Comparison of ENCODE assay signal across 12 cellular contexts in genomic region chr15:34650177-34650576, GRCh38.
DNase-seq lines count a peak whose midpoint lies in the region; ATAC-seq, FAIRE-seq and TF ChIP-seq lines count a peak whose summit lies in the region.
"Had no signal": no experiment of that assay in that cellular context is flagged by ENCODE, and none has a peak within 500 bp of the region (broad histone marks: within the 10 kb centered on the region; RNA-seq: fewer than 3 reads in every experiment).

No MANE protein-coding gene starts in this region.

- peak; percentile 43 for FAIRE-seq in GM12891 (lab: Jason Lieb, UNC)

- no peaks in the 10 kb centered on the region for H3K36me3 Mint-ChIP-seq in activated T-helper 17 cell treated with anti-CD3 and anti-CD28 coated beads, Interleukin-2, amount 50 U/mL, for 72 hours (ENCODE audit: low read depth)
- H3K36me3 Mint-ChIP-seq in osteocyte (ENCODE audit: unreplicated experiment) = no peaks in the 10 kb centered on the region

- no peaks in the 10 kb centered on the region for H3K27me3 ChIP-seq in neuronal stem cell (ENCODE audit: control insufficient read depth in 3 of 3, insufficient read depth in 3 of 3, low read depth in 1 of 3, low read length in 3 of 3)

- no peak overlapping the region for H3K4ac ChIP-seq in neuronal stem cell (ENCODE audit: low read length)

- no peak overlapping the region for H3K9ac ChIP-seq in neuronal stem cell (ENCODE audit: low read depth, low read length, poor library complexity)

- no peak overlapping the region for H3K4me2 ChIP-seq in neuronal stem cell (ENCODE audit: insufficient read depth, low read length, poor library complexity, severe bottlenecking)

- H3K4me3 ChIP-seq in neuronal stem cell (ENCODE audit: low read length in 2 of 2) = no peak overlapping the region

- no peak overlapping the region for H3K4me3 Mint-ChIP-seq in activated T-helper 17 cell treated with anti-CD3 and anti-CD28 coated beads, Interleukin-2, amount 50 U/mL, for 72 hours
- no peak overlapping the region for H3K4me3 Mint-ChIP-seq in osteocyte (ENCODE audit: unreplicated experiment)

- H3K9me3 ChIP-seq in neuronal stem cell (replicated peaks in 1 of 2; ENCODE audit: control insufficient read depth in 2 of 2, insufficient read depth in 1 of 2, low read depth in 1 of 2, low read length in 2 of 2) = no peaks in the 10 kb centered on the region

- H2BK12ac ChIP-seq in neuronal stem cell (ENCODE audit: low read length) = no peak overlapping the region

- H3K4me1 ChIP-seq in neuronal stem cell (ENCODE audit: control insufficient read depth in 2 of 2, insufficient read depth in 1 of 2, low read depth in 1 of 2, low read length in 2 of 2) = no peaks in the 10 kb centered on the region

- no peaks in the 10 kb centered on the region for H3K9me3 Mint-ChIP-seq in activated T-helper 17 cell treated with anti-CD3 and anti-CD28 coated beads, Interleukin-2, amount 50 U/mL, for 72 hours
- H3K9me3 Mint-ChIP-seq in osteocyte (ENCODE audit: unreplicated experiment) = no peaks in the 10 kb centered on the region

- no peak overlapping the region for H2BK120ac ChIP-seq in neuronal stem cell (ENCODE audit: low read depth, low read length)

- H4K91ac ChIP-seq in neuronal stem cell (ENCODE audit: low read depth, low read length, poor library complexity) = no peak overlapping the region

- H2BK15ac ChIP-seq in neuronal stem cell (ENCODE audit: low read length) = no peak overlapping the region

- peaks cover 6% of the 10 kb centered on the region for H3K27me3 Mint-ChIP-seq in activated T-helper 17 cell treated with anti-CD3 and anti-CD28 coated beads, Interleukin-2, amount 50 U/mL, for 72 hours
- H3K27me3 Mint-ChIP-seq in osteocyte (ENCODE audit: unreplicated experiment) = peaks cover 2% of the 10 kb centered on the region
- H3K27me3 Mint-ChIP-seq: progenitor cell of endocrine pancreas had no signal

- H2AFZ ChIP-seq in neuronal stem cell (ENCODE audit: low read length) = no peak overlapping the region

- no peak overlapping the region for H4K8ac ChIP-seq in neuronal stem cell (ENCODE audit: low read depth, low read length)

- no peak overlapping the region for H2BK5ac ChIP-seq in neuronal stem cell (ENCODE audit: low read length)

- no peak overlapping the region for H2AK5ac ChIP-seq in neuronal stem cell (ENCODE audit: low read depth, low read length)

- no peaks in the 10 kb centered on the region for H3K36me3 ChIP-seq in neuronal stem cell (replicated peaks in 1 of 2; ENCODE audit: control insufficient read depth in 2 of 2, insufficient read depth in 2 of 2, low read length in 2 of 2)

- no peak for TF ChIP-seq CTCF in osteocyte (IDR thresholded peaks at IDR 0.05)

- no peak overlapping the region for H3K14ac ChIP-seq in neuronal stem cell (ENCODE audit: low read length)

- no peak overlapping the region for H3K27ac Mint-ChIP-seq in activated T-helper 17 cell treated with anti-CD3 and anti-CD28 coated beads, Interleukin-2, amount 50 U/mL, for 72 hours
- H3K27ac Mint-ChIP-seq in osteocyte (ENCODE audit: unreplicated experiment) = peak overlapping the region; percentile 3
- H3K27ac Mint-ChIP-seq: progenitor cell of endocrine pancreas had no signal

- TF ChIP-seq POLR2A in GM12891 (IDR thresholded peaks at IDR 0.05; ENCODE audit: low read depth, low read length) = no peak

- no peak overlapping the region for H3K27ac ChIP-seq in neuronal stem cell (replicated peaks; ENCODE audit: low read length)

- no peaks in the 10 kb centered on the region for H3K79me1 ChIP-seq in neuronal stem cell (ENCODE audit: low read depth, low read length)

- H3K4me1 Mint-ChIP-seq in activated T-helper 17 cell treated with anti-CD3 and anti-CD28 coated beads, Interleukin-2, amount 50 U/mL, for 72 hours = peaks cover 5% of the 10 kb centered on the region
- peaks cover 3% of the 10 kb centered on the region for H3K4me1 Mint-ChIP-seq in osteocyte (ENCODE audit: unreplicated experiment)

- peak; percentile 56 for ATAC-seq in HG02759 (IDR thresholded peaks at IDR 0.05; ENCODE audit: unreplicated experiment)
- peak; percentile 86 for ATAC-seq in activated T-helper 17 cell treated with anti-CD3 and anti-CD28 coated beads, Interleukin-2, amount 50 U/mL, for 72 hours (replicated peaks)
- ATAC-seq in GM18511 (IDR thresholded peaks at IDR 0.05; ENCODE audit: unreplicated experiment) = no peak

- DNase-seq in GM12891 (ENCODE audit: insufficient read length, low spot score) (no peak), osteocyte (ENCODE audit: extremely low spot score, unreplicated experiment) (no peak), neuronal stem cell (ENCODE audit: low spot score) (no peak), GM19240 (ENCODE audit: insufficient read length, low spot score) (no peak)
- DNase-seq: central memory CD4-positive, alpha-beta T cell; DMS153; H7; NCI-H1417 treated with DMSO at 0.1 percent for 48 hours had no signal

- no peak overlapping the region for H3K23ac ChIP-seq in neuronal stem cell (ENCODE audit: low read depth, low read length, poor library complexity)

- H3K18ac ChIP-seq in neuronal stem cell (ENCODE audit: low read length) = no peak overlapping the region

TF ChIP-seq in GM12891, 5 proteins besides CTCF, POLR2A, EP300 and RAD21:
- TF ChIP-seq POU2F2 (IDR thresholded peaks at IDR 0.05; ENCODE audit: low read depth, low read length) (peak; percentile 80), SPI1 (IDR thresholded peaks at IDR 0.05; ENCODE audit: low read depth, low read length) (no peak)
TF ChIP-seq in GM12891: peak in this region for 1.
